ENCODE assay signal across 17 cellular contexts in genomic region chr1:54459140-54459539, GRCh38. TPM values are rescaled to one million over a fixed set of nuclear protein-coding genes. Genes with fewer than 3 reads are reported as not detected.
DNase-seq lines count a peak whose midpoint lies in the region; ATAC-seq and TF ChIP-seq lines count a peak whose summit lies in the region.
"Had no signal": no experiment of that assay in that cellular context is flagged by ENCODE, and none has a peak within 500 bp of the region (broad histone marks: within the 10 kb centered on the region; RNA-seq: fewer than 3 reads in every experiment).

No MANE protein-coding gene starts in this region.

- H3K36me3 ChIP-seq in SK-N-SH (replicated peaks in 1 of 2; ENCODE audit: control insufficient read depth in 1 of 2, insufficient read depth in 2 of 2, low read length in 1 of 2): no peaks in the 10 kb centered on the region
- H3K36me3 ChIP-seq in CD8-positive, alpha-beta memory T cell (ENCODE audit: insufficient read depth, low read length): no peaks in the 10 kb centered on the region
- H3K36me3 ChIP-seq in naive thymus-derived CD4-positive, alpha-beta T cell (ENCODE audit: control insufficient read depth in 2 of 3, insufficient read depth in 3 of 3, low read length in 3 of 3): no peaks in the 10 kb centered on the region
- H3K36me3 ChIP-seq in body of pancreas (replicated peaks in 1 of 2; ENCODE audit: insufficient read depth in 1 of 2, low read depth in 2 of 2): no peaks in the 10 kb centered on the region

- no peaks in the 10 kb centered on the region for H4K20me1 ChIP-seq in SK-N-SH (ENCODE audit: insufficient read depth)

- H3F3A ChIP-seq in SK-N-SH (replicated peaks; ENCODE audit: insufficient read depth): no peaks in the 10 kb centered on the region

- H3K27me3 Mint-ChIP-seq in CD8-positive, alpha-beta memory T cell: no peaks in the 10 kb centered on the region
- peaks cover 3% of the 10 kb centered on the region for H3K27me3 Mint-ChIP-seq in WTC11 (ENCODE audit: low read depth)
- peaks cover 0 to 2% (median 0%) of the 10 kb centered on the region in 5 donors for H3K27me3 Mint-ChIP-seq in naive thymus-derived CD4-positive, alpha-beta T cell
- H3K27me3 Mint-ChIP-seq in CD14-positive monocyte (ENCODE audit: low read depth in 3 of 3): peaks cover 0 to 8% (median 0%) of the 10 kb centered on the region in 3 donors

- H3K79me2 ChIP-seq in SK-N-SH (ENCODE audit: insufficient read depth): no peaks in the 10 kb centered on the region

- H3K4me2 ChIP-seq in SK-N-SH: no peak overlapping the region
- H3K4me2 ChIP-seq: A549 had no signal

- H3K9me2 ChIP-seq in SK-N-SH: no peaks in the 10 kb centered on the region

- H3K9ac ChIP-seq in SK-N-SH: no peak overlapping the region

- intact Hi-C loops in naive thymus-derived CD4-positive, alpha-beta T cell (cut with micrococcal nuclease): loop anchor here in 1 of 2 donors (5.0 kb wide), 1 partner anchor 47 kb away; no protein-coding TSS in a partner anchor
- intact Hi-C loops in CD14-positive monocyte (cut with micrococcal nuclease) (no loop called here), body of pancreas (cut with DNase I) (no loop called here)

- ATAC-seq in SK-N-SH treated with all-trans-retinoic acid at 6 μM for 48 hours (no peak), WTC11 (no peak), body of pancreas (no peak)
- ATAC-seq in naive thymus-derived CD4-positive, alpha-beta T cell: no peak
- ATAC-seq: A549 had no signal

- no peaks in the 10 kb centered on the region for H3K9me3 ChIP-seq in SK-N-SH
- no peaks in the 10 kb centered on the region for H3K9me3 ChIP-seq in CD8-positive, alpha-beta memory T cell (ENCODE audit: low read length)
- H3K9me3 ChIP-seq in naive thymus-derived CD4-positive, alpha-beta T cell (ENCODE audit: control insufficient read depth in 2 of 3, low read length in 3 of 3): no peaks in the 10 kb centered on the region
- no peaks in the 10 kb centered on the region for H3K9me3 ChIP-seq in body of pancreas
- H3K9me3 ChIP-seq: A549 had no signal

- H3K4me3 Mint-ChIP-seq in CD8-positive, alpha-beta memory T cell: peak overlapping the region in 2 of 7 donors; percentile 8 to 32
- H3K4me3 Mint-ChIP-seq in WTC11 (no peak overlapping the region), CD14-positive monocyte (no peak overlapping the region)
- peak overlapping the region in 8 of 10 donors; percentile 43 to 83 (median 66) for H3K4me3 Mint-ChIP-seq in naive thymus-derived CD4-positive, alpha-beta T cell
- H3K4me3 Mint-ChIP-seq: activated T-helper 1 cell treated with anti-CD3 and anti-CD28 coated beads, Interleukin-12 subunit alpha, Interleukin-12 subunit beta, Interleukin-2, Interleukin-4 antibody, amounts not matched to agents 30 ng/mL and 10 ng/mL and 1 ng/mL, durations not matched to agents 14 hours and 24 hours and 36 hours; naive B cell had no signal

- TF ChIP-seq RAD21 in SK-N-SH (IDR thresholded peaks at IDR 0.05; ENCODE audit: low read length): no peak

- TF ChIP-seq EP300 in SK-N-SH (IDR thresholded peaks at IDR 0.05; ENCODE audit: borderline replicate concordance in 1 of 2, low read depth in 1 of 2, low read length in 1 of 2): no peak

- H3K4me1 ChIP-seq in SK-N-SH (ENCODE audit: control insufficient read depth in 1 of 2, insufficient read depth in 2 of 2, low read depth in 1 of 2, low read length in 1 of 2) (peaks cover 0 to 12% of the 10 kb centered on the region in 2 experiments; a peak in 1 of 4 replicates), body of pancreas (peaks cover 14% of the 10 kb centered on the region)
- peaks cover 32% of the 10 kb centered on the region for H3K4me1 ChIP-seq in CD8-positive, alpha-beta memory T cell (ENCODE audit: insufficient read depth, low read length)
- H3K4me1 ChIP-seq in naive thymus-derived CD4-positive, alpha-beta T cell (ENCODE audit: control insufficient read depth in 2 of 2, insufficient read depth in 2 of 2, low read length in 2 of 2): peaks cover 18 to 34% of the 10 kb centered on the region in 2 donors
- H3K4me1 ChIP-seq: A549 had no signal

- no peak for TF ChIP-seq POLR2A in body of pancreas (IDR thresholded peaks at IDR 0.05)

- H3K27ac Mint-ChIP-seq in CD8-positive, alpha-beta memory T cell: peak overlapping the region; percentile 4 to 93 (median 62)
- H3K27ac Mint-ChIP-seq in WTC11 (no peak overlapping the region), CD14-positive monocyte (no peak overlapping the region)
- H3K27ac Mint-ChIP-seq in naive thymus-derived CD4-positive, alpha-beta T cell: peak overlapping the region in 8 of 9 donors; percentile 75 to 98 (median 93)
- H3K27ac Mint-ChIP-seq: activated T-helper 1 cell treated with anti-CD3 and anti-CD28 coated beads, Interleukin-12 subunit alpha, Interleukin-12 subunit beta, Interleukin-2, Interleukin-4 antibody, amounts not matched to agents 30 ng/mL and 10 ng/mL and 1 ng/mL, durations not matched to agents 14 hours and 24 hours and 36 hours had no signal

- peak; percentile 19 for DNase-seq in SK-N-SH
- DNase-seq in CD8-positive, alpha-beta memory T cell: no peak
- no peak for DNase-seq in WTC11 (ENCODE audit: low spot score)
- DNase-seq in naive thymus-derived CD4-positive, alpha-beta T cell: no peak
- DNase-seq in CD14-positive monocyte (ENCODE audit: low spot score): no peak
- DNase-seq in glomerular visceral epithelial cell (ENCODE audit: extremely low spot score): no peak
- no peak for DNase-seq in body of pancreas
- DNase-seq: cortex of kidney; KG1; naive B cell; NCI-H446 treated with DMSO at 0.1 percent for 48 hours; SIG-M5; stimulated activated naive CD4-positive, alpha-beta T cell treated with Interleukin-2 at 50 U/mL for 16 hours; T1000 had no signal

- H3K9me3 Mint-ChIP-seq in CD8-positive, alpha-beta memory T cell: peaks cover 0 to 1% (median 0%) of the 10 kb centered on the region in 5 donors
- H3K9me3 Mint-ChIP-seq in WTC11: no peaks in the 10 kb centered on the region
- peaks cover 0 to 5% (median 0%) of the 10 kb centered on the region in 11 donors for H3K9me3 Mint-ChIP-seq in naive thymus-derived CD4-positive, alpha-beta T cell
- peaks cover 0 to 2% (median 0%) of the 10 kb centered on the region in 7 donors for H3K9me3 Mint-ChIP-seq in CD14-positive monocyte
- H3K9me3 Mint-ChIP-seq: activated T-helper 1 cell treated with anti-CD3 and anti-CD28 coated beads, Interleukin-12 subunit alpha, Interleukin-12 subunit beta, Interleukin-2, Interleukin-4 antibody, amounts not matched to agents 30 ng/mL and 10 ng/mL and 1 ng/mL, durations not matched to agents 14 hours and 24 hours and 36 hours had no signal

- peaks cover 0 to 3% (median 0%) of the 10 kb centered on the region in 3 donors for H3K36me3 Mint-ChIP-seq in CD8-positive, alpha-beta memory T cell
- no peaks in the 10 kb centered on the region for H3K36me3 Mint-ChIP-seq in WTC11
- no peaks in the 10 kb centered on the region for H3K36me3 Mint-ChIP-seq in naive thymus-derived CD4-positive, alpha-beta T cell
- no peaks in the 10 kb centered on the region for H3K36me3 Mint-ChIP-seq in CD14-positive monocyte
- H3K36me3 Mint-ChIP-seq: naive B cell had no signal

- CTCF ChIA-PET in SK-N-SH (lab: Yijun Ruan, JAX) (interaction anchor here (1.2 to 1.7 kb wide), 2 partner anchors 17 to 29 kb away, joined by 3 to 4 read pairs; no protein-coding TSS in a partner anchor), WTC11 (lab: Charles Lee) (no interaction called here)
- CTCF ChIA-PET in CD8-positive, alpha-beta memory T cell (lab: Charles Lee): interaction anchor here (2.2 kb wide), 1 partner anchor 28 kb away, joined by 9 read pairs; no protein-coding TSS in a partner anchor
- CTCF ChIA-PET in naive thymus-derived CD4-positive, alpha-beta T cell (lab: Charles Lee): interaction anchor here (1.4 kb wide), 1 partner anchor 52 kb away, joined by 6 read pairs; no protein-coding TSS in a partner anchor

- POLR2A ChIA-PET in SK-N-SH (lab: Yijun Ruan, JAX): no interaction called here
- POLR2A ChIA-PET in CD8-positive, alpha-beta memory T cell (lab: Charles Lee): no interaction called here
- POLR2A ChIA-PET in WTC11 (lab: Charles Lee): interaction anchor here (1.4 kb wide), 1 partner anchor 17 kb away, joined by 4 read pairs; no protein-coding TSS in a partner anchor
- POLR2A ChIA-PET in naive thymus-derived CD4-positive, alpha-beta T cell (lab: Charles Lee): interaction anchor here (1.6 to 2.7 kb wide), 3 partner anchors 21 to 46 kb away, joined by 7 to 10 read pairs (median 7); no protein-coding TSS in a partner anchor

- no peak overlapping the region for H2AFZ ChIP-seq in SK-N-SH (ENCODE audit: low read depth)

- peaks cover 34 to 43% (median 37%) of the 10 kb centered on the region in 3 donors for H3K4me1 Mint-ChIP-seq in CD8-positive, alpha-beta memory T cell
- H3K4me1 Mint-ChIP-seq in WTC11 (peaks cover 59% of the 10 kb centered on the region), CD14-positive monocyte (peaks cover 12% of the 10 kb centered on the region)
- peaks cover 15 to 43% (median 37%) of the 10 kb centered on the region in 7 donors for H3K4me1 Mint-ChIP-seq in naive thymus-derived CD4-positive, alpha-beta T cell

- H3K4me3 ChIP-seq in SK-N-SH (ENCODE audit: low read depth in 2 of 2, low read length in 1 of 2) (no peak overlapping the region), body of pancreas (no peak overlapping the region)
- no peak overlapping the region for H3K4me3 ChIP-seq in CD8-positive, alpha-beta memory T cell (ENCODE audit: low read length)
- no peak overlapping the region for H3K4me3 ChIP-seq in naive thymus-derived CD4-positive, alpha-beta T cell (ENCODE audit: low read length)
- H3K4me3 ChIP-seq: A549 had no signal

- H3K27ac ChIP-seq in SK-N-SH (ENCODE audit: low read depth in 2 of 2, low read length in 1 of 2) (no peak overlapping the region), body of pancreas (no peak overlapping the region)
- no peak overlapping the region for H3K27ac ChIP-seq in CD8-positive, alpha-beta memory T cell (ENCODE audit: low read depth, low read length)
- H3K27ac ChIP-seq in naive thymus-derived CD4-positive, alpha-beta T cell (ENCODE audit: low read depth, low read length): peak overlapping the region; percentile 64
- H3K27ac ChIP-seq: A549 had no signal

- H3K27me3 ChIP-seq in SK-N-SH (ENCODE audit: insufficient read depth) (no peaks in the 10 kb centered on the region), body of pancreas (no peaks in the 10 kb centered on the region)
- no peaks in the 10 kb centered on the region for H3K27me3 ChIP-seq in CD8-positive, alpha-beta memory T cell (ENCODE audit: insufficient read depth, low read length, poor library complexity, severe bottlenecking)
- H3K27me3 ChIP-seq in naive thymus-derived CD4-positive, alpha-beta T cell (ENCODE audit: control insufficient read depth in 2 of 2, insufficient read depth in 2 of 2, low read length in 2 of 2): no peaks in the 10 kb centered on the region

- no peak for TF ChIP-seq CTCF in SK-N-SH (IDR thresholded peaks at IDR 0.05)
- TF ChIP-seq CTCF in WTC11 (IDR thresholded peaks at IDR 0.05): no peak
- TF ChIP-seq CTCF in CD14-positive monocyte (IDR thresholded peaks at IDR 0.05): no peak
- no peak for TF ChIP-seq CTCF in body of pancreas (IDR thresholded peaks at IDR 0.05)

RNA-seq across cellular contexts. Expression of gene SSBP3, which starts 52.9 kb away (rescaled TPM):
- polyA plus RNA-seq in SK-N-SH (2012; rRNA removed): 18.0 and 26.2 TPM in 2 replicates
- polyA plus RNA-seq in SK-N-SH (2012; cell fraction: cytosol; rRNA removed): 15.6 and 23.2 TPM in 2 replicates
- 11.7 and 18.1 TPM in 2 replicates for polyA plus RNA-seq in SK-N-SH (2012; cell fraction: nucleus; rRNA removed)
- 10 to 100 TPM; 41.6 to 52.7 TPM for total RNA-seq in CD8-positive, alpha-beta memory T cell
- 17.6 TPM for polyA plus RNA-seq in CD8-positive, alpha-beta memory T cell
- total RNA-seq in WTC11 (2021): 98.8 to 115 TPM (median 105 TPM) in 3 replicates
- total RNA-seq in naive thymus-derived CD4-positive, alpha-beta T cell: 100 to 1,000 TPM in 2 of 5 experiments, 10 to 100 TPM in 3; 69.4 to 124 (median 98.1) TPM
- 10 to 100 TPM; 19.4 to 21.3 TPM for polyA plus RNA-seq in naive thymus-derived CD4-positive, alpha-beta T cell
- 1 to 10 TPM; 4.1 to 4.3 TPM for polyA plus RNA-seq in CD14-positive monocyte
- total RNA-seq in body of pancreas: 10 to 100 TPM in 1 of 2 donors, 1 to 10 TPM in 1; 7.9 to 23.1 TPM

Comparison
In these comparisons a context has a peak if more than half of its experiments do, and no peak if none do; other contexts are left out.
1. H3K27ac Mint-ChIP-seq: peak in CD8-positive, alpha-beta memory T cell (8 of 8) and naive thymus-derived CD4-positive, alpha-beta T cell (8 of 9); none in WTC11 (single experiment) and CD14-positive monocyte (0 of 7).
2. H3K4me3 Mint-ChIP-seq: peak in naive thymus-derived CD4-positive, alpha-beta T cell (8 of 10); none in WTC11 (single experiment) and CD14-positive monocyte (0 of 2).
3. POLR2A ChIA-PET loops: an anchor here in WTC11 (1.4 kb wide) and naive thymus-derived CD4-positive, alpha-beta T cell (1.6 to 2.7 kb wide); none called in SK-N-SH and CD8-positive, alpha-beta memory T cell.